ENCODE assay signal across 2 cellular contexts in genomic region chr15:40772014-40772413, GRCh38.
TF ChIP-seq lines count a peak whose summit lies in the region.

No MANE protein-coding gene starts in this region.

TF ChIP-seq in liver, 16 proteins besides CTCF, POLR2A, EP300 and RAD21:
- no peak for TF ChIP-seq GABPA (IDR thresholded peaks at IDR 0.05 in 1 of 2, conservative IDR thresholded peaks at IDR 0.05 in 1 of 2)
- no peak for TF ChIP-seq REST (IDR thresholded peaks at IDR 0.05)
- TF ChIP-seq YY1 (IDR thresholded peaks at IDR 0.05): no peak
- no peak for TF ChIP-seq HNF4A (conservative IDR thresholded peaks at IDR 0.05)
- TF ChIP-seq JUND (IDR thresholded peaks at IDR 0.05): no peak
- no peak for TF ChIP-seq ATF3 (IDR thresholded peaks at IDR 0.05)
- TF ChIP-seq FOXA2 (IDR thresholded peaks at IDR 0.05): no peak
- no peak for TF ChIP-seq EGR1 (IDR thresholded peaks at IDR 0.05; ENCODE audit: low read depth in 2 of 2)
- TF ChIP-seq TAF1 (conservative IDR thresholded peaks at IDR 0.05): no peak

TF ChIP-seq in HepG2, 621 proteins besides CTCF, POLR2A, EP300 and RAD21:
- TF ChIP-seq NFE2L1 (CRISPR knock-in tag; IDR thresholded peaks at IDR 0.05; ENCODE audit: borderline replicate concordance) (no peak), ZNF782 (CRISPR knock-in tag; IDR thresholded peaks at IDR 0.05; ENCODE audit: borderline replicate concordance) (no peak), ZFP36 (IDR thresholded peaks at IDR 0.05; ENCODE audit: borderline replicate concordance, low read depth, low read length, partially characterized antibody) (no peak), PHB2 (IDR thresholded peaks at IDR 0.05; ENCODE audit: partially characterized antibody) (no peak), MAZ (IDR thresholded peaks at IDR 0.05; ENCODE audit: borderline replicate concordance, low read depth, low read length) (no peak), MAZ (CRISPR knock-in tag; IDR thresholded peaks at IDR 0.05; ENCODE audit: low read depth) (no peak), ZNF761 (CRISPR knock-in tag; conservative IDR thresholded peaks at IDR 0.05) (no peak)
